Comparison of ENCODE assay signal across 28 cellular contexts in genomic region chr1:114037503-114037890, GRCh38. TPM values are rescaled to one million over a fixed set of nuclear protein-coding genes. Genes with fewer than 3 reads are reported as not detected.
DNase-seq lines count a peak whose midpoint lies in the region; ATAC-seq, FAIRE-seq and TF ChIP-seq lines count a peak whose summit lies in the region.
"Had no signal": no experiment of that assay in that cellular context is flagged by ENCODE, and none has a peak within 500 bp of the region (broad histone marks: within the 10 kb centered on the region; RNA-seq: fewer than 3 reads in every experiment).

No MANE protein-coding gene starts in this region.

- DNase-seq in endodermal cell (peak; percentile 63), frontal cortex (ENCODE audit: low spot score in 2 of 2) (no peak), spleen (no peak)
- DNase-seq: C1 segment of cervical spinal cord; CD4-positive, alpha-beta memory T cell; COR-L47; DMS53; GF-D8; MM.1S; NCI-H1417; NCI-H1694; NCI-H2029 treated with DMSO at 0.1 percent for 48 hours; NCI-H446 treated with DMSO at 0.1 percent for 48 hours; NCI-H526; NCI-H82; NK-92 treated with Interleukin-12 subunit alpha and Interleukin-12 subunit beta, amount 100 ng/mL, for 24 hours; Right ventricle myocardium superior; RPMI8226 had no signal

- intact Hi-C loops in spleen (cut with DNase I; ENCODE audit: low total_unique reads), result no loop called here

- H3K4me3 Mint-ChIP-seq in endodermal cell, result peak overlapping the region; percentile 30
- no peak overlapping the region for H3K4me3 Mint-ChIP-seq in stimulated activated memory B cell treated with anti-CD40 and anti-IgM and Interleukin-4, amounts not matched to agents 10 μg/mL and 1 μg/mL and 100 μg/mL, for 72 hours
- H3K4me3 Mint-ChIP-seq: CD4-positive, alpha-beta memory T cell; IgD-negative memory B cell had no signal

- TF ChIP-seq POLR2A in spleen (IDR thresholded peaks at IDR 0.05), result no peak

- H3K36me3 ChIP-seq in HUES48 (ENCODE audit: control insufficient read depth, insufficient read depth, low read length) (no peaks in the 10 kb centered on the region), endodermal cell (ENCODE audit: control insufficient read depth, insufficient read depth, low read length) (no peaks in the 10 kb centered on the region), iPS-20b (ENCODE audit: insufficient read depth, low read depth, low read length) (no peaks in the 10 kb centered on the region), spleen (no peaks in the 10 kb centered on the region)
- H3K36me3 ChIP-seq: SJSA1 had no signal

- no peaks in the 10 kb centered on the region for H3K36me3 Mint-ChIP-seq in endodermal cell (ENCODE audit: low read depth)
- H3K36me3 Mint-ChIP-seq in stimulated activated memory B cell treated with anti-CD40 and anti-IgM and Interleukin-4, amounts not matched to agents 10 μg/mL and 1 μg/mL and 100 μg/mL, for 72 hours, result no peaks in the 10 kb centered on the region
- H3K36me3 Mint-ChIP-seq: CD4-positive, alpha-beta memory T cell; IgD-negative memory B cell had no signal

- H3K27me3 ChIP-seq in HUES48 (ENCODE audit: control insufficient read depth, insufficient read depth, low read length) (no peaks in the 10 kb centered on the region), endodermal cell (ENCODE audit: control insufficient read depth, insufficient read depth, low read length, poor library complexity, severe bottlenecking) (peaks cover 97% of the 10 kb centered on the region), iPS-20b (ENCODE audit: insufficient read depth, low read length) (no peaks in the 10 kb centered on the region), spleen (replicated peaks in 1 of 7) (no peaks in the 10 kb centered on the region)

- ATAC-seq in GM18858 (IDR thresholded peaks at IDR 0.05; ENCODE audit: unreplicated experiment), result no peak
- no peak for ATAC-seq in stimulated activated memory B cell treated with anti-CD40 and anti-IgM and Interleukin-4, amounts not matched to agents 10 μg/mL and 1 μg/mL and 100 μg/mL, for 72 hours
- ATAC-seq: A549 had no signal

- peaks cover 72% of the 10 kb centered on the region for H3K4me1 ChIP-seq in HUES48 (ENCODE audit: control insufficient read depth, insufficient read depth, low read length)
- peaks cover 16% of the 10 kb centered on the region for H3K4me1 ChIP-seq in endodermal cell (ENCODE audit: control insufficient read depth, insufficient read depth, low read length)
- H3K4me1 ChIP-seq in iPS-20b (ENCODE audit: insufficient read depth, low read length), result peaks cover 59% of the 10 kb centered on the region
- H3K4me1 ChIP-seq in spleen, result no peaks in the 10 kb centered on the region

- no peaks in the 10 kb centered on the region for H3K9me3 ChIP-seq in HUES48 (ENCODE audit: control insufficient read depth, insufficient read depth, low read length)
- no peaks in the 10 kb centered on the region for H3K9me3 ChIP-seq in endodermal cell (ENCODE audit: control insufficient read depth, low read length)
- no peaks in the 10 kb centered on the region for H3K9me3 ChIP-seq in iPS-20b (ENCODE audit: insufficient read depth, low read depth, low read length)
- no peaks in the 10 kb centered on the region for H3K9me3 ChIP-seq in spleen
- H3K9me3 ChIP-seq: A549, SJSA1 had no signal

- TF ChIP-seq CTCF in endodermal cell (conservative IDR thresholded peaks at IDR 0.05), result no peak
- TF ChIP-seq CTCF in spleen (IDR thresholded peaks at IDR 0.05 in 8 of 11, conservative IDR thresholded peaks at IDR 0.05 in 3 of 11), result no peak

- peaks cover 55% of the 10 kb centered on the region for H3K4me1 Mint-ChIP-seq in endodermal cell
- H3K4me1 Mint-ChIP-seq in stimulated activated memory B cell treated with anti-CD40 and anti-IgM and Interleukin-4, amounts not matched to agents 10 μg/mL and 1 μg/mL and 100 μg/mL, for 72 hours, result no peaks in the 10 kb centered on the region
- H3K4me1 Mint-ChIP-seq: CD4-positive, alpha-beta memory T cell; IgD-negative memory B cell had no signal

- WGBS in endodermal cell (ENCODE audit: insufficient coverage in 1 of 2, insufficient read length in 1 of 2), 2 experiments, result 22 to 47% methylated on average over 7 of the region's 7 CpGs
- 89 to 92% (median 90%) methylated on average over 7 of the region's 7 CpGs for WGBS in spleen, 5 donors

- peak overlapping the region; percentile 50 for H3K9ac ChIP-seq in HUES48 (ENCODE audit: low read depth, low read length)
- no peak overlapping the region for H3K9ac ChIP-seq in endodermal cell (ENCODE audit: extremely low read depth, low read length, poor library complexity, severe bottlenecking)
- H3K9ac ChIP-seq in iPS-20b (ENCODE audit: low read depth, low read length), result peak overlapping the region; percentile 82
- H3K9ac ChIP-seq: KMS-11 had no signal

- FAIRE-seq in frontal cortex (lab: Jason Lieb, UNC), result no peak
- FAIRE-seq: A549, GM12891, HTR-8/SVneo had no signal

- H3K4me3 ChIP-seq in HUES48 (ENCODE audit: low read depth, low read length) (0 out of 2 replicates have a peak overlapping the region, but pooled peaks have one; percentile 0), endodermal cell (ENCODE audit: low read length) (no peak overlapping the region), iPS-20b (ENCODE audit: low read length) (peak overlapping the region; percentile 38), spleen (no peak overlapping the region)
- H3K4me3 ChIP-seq: A549, SJSA1 had no signal

- H3K9me3 Mint-ChIP-seq in endodermal cell, result no peaks in the 10 kb centered on the region
- H3K9me3 Mint-ChIP-seq in stimulated activated memory B cell treated with anti-CD40 and anti-IgM and Interleukin-4, amounts not matched to agents 10 μg/mL and 1 μg/mL and 100 μg/mL, for 72 hours, result no peaks in the 10 kb centered on the region
- H3K9me3 Mint-ChIP-seq: CD4-positive, alpha-beta memory T cell; IgD-negative memory B cell had no signal

- H3K27ac ChIP-seq in HUES48 (ENCODE audit: low read depth, low read length) (peak overlapping the region; percentile 96), endodermal cell (ENCODE audit: low read depth, low read length) (no peak overlapping the region), iPS-20b (ENCODE audit: low read length) (peak overlapping the region; percentile 89), spleen (no peak overlapping the region)
- H3K27ac ChIP-seq: A549, KMS-11, SJSA1 had no signal

- H3K27me3 Mint-ChIP-seq in endodermal cell (ENCODE audit: insufficient read depth), result peaks cover 35% of the 10 kb centered on the region
- H3K27me3 Mint-ChIP-seq in stimulated activated memory B cell treated with anti-CD40 and anti-IgM and Interleukin-4, amounts not matched to agents 10 μg/mL and 1 μg/mL and 100 μg/mL, for 72 hours, result no peaks in the 10 kb centered on the region
- H3K27me3 Mint-ChIP-seq: CD4-positive, alpha-beta memory T cell; IgD-negative memory B cell had no signal

- peak overlapping the region; percentile 85 for H3K27ac Mint-ChIP-seq in endodermal cell
- no peak overlapping the region for H3K27ac Mint-ChIP-seq in stimulated activated memory B cell treated with anti-CD40 and anti-IgM and Interleukin-4, amounts not matched to agents 10 μg/mL and 1 μg/mL and 100 μg/mL, for 72 hours
- H3K27ac Mint-ChIP-seq: CD4-positive, alpha-beta memory T cell; IgD-negative memory B cell had no signal

RNA-seq across cellular contexts. Expression of gene OLFML3, which starts 58.2 kb away (rescaled TPM):
- total RNA-seq in endodermal cell (10 to 100 TPM in 1 of 2 donors, 1 to 10 TPM in 1; 4.3 to 14.8 TPM), frontal cortex (17.5 TPM), spleen (10 to 100 TPM in 1 of 7 donors, 1 to 10 TPM in 6; 1.2 to 10.9 (median 6.6) TPM)
- 17.4 TPM for polyA plus RNA-seq in endodermal cell (2013, experiment 1 of 2)
- 10.1 TPM for polyA plus RNA-seq in endodermal cell (2013, experiment 2 of 2)
- 1 to 10 TPM; 2.6 to 6.1 (median 3.8) TPM for polyA plus RNA-seq in spleen
- polyA plus RNA-seq: CD4-positive, alpha-beta memory T cell; IgD-negative memory B cell had no signal

Comparison
In these comparisons a context has a peak if more than half of its experiments do, and no peak if none do; other contexts are left out.
1. H3K27ac ChIP-seq: peak in HUES48 (single experiment) and iPS-20b (single experiment); none in endodermal cell (single experiment) and spleen (0 of 8).
2. H3K4me3 ChIP-seq: peak in HUES48 (single experiment) and iPS-20b (single experiment); none in endodermal cell (single experiment) and spleen (0 of 8).